Comparison of ENCODE assay signal across 22 cellular contexts in genomic region chr1:193260056-193260750, GRCh38.
DNase-seq lines count a peak whose midpoint lies in the region; ATAC-seq, FAIRE-seq and TF ChIP-seq lines count a peak whose summit lies in the region.
"Had no signal": no experiment of that assay in that cellular context is flagged by ENCODE, and none has a peak within 500 bp of the region (broad histone marks: within the 10 kb centered on the region; RNA-seq: fewer than 3 reads in every experiment).

No MANE protein-coding gene starts in this region.

- no peaks in the 10 kb centered on the region for H3K4me1 ChIP-seq in K562 (replicated peaks in 1 of 2; ENCODE audit: control insufficient read depth in 2 of 2, insufficient read depth in 2 of 2, low read length in 2 of 2)
- H3K4me1 ChIP-seq in upper lobe of right lung: peaks cover 8% of the 10 kb centered on the region
- H3K4me1 ChIP-seq in PC-3 (ENCODE audit: insufficient read depth, low read length): no peaks in the 10 kb centered on the region

- H3K4me2 ChIP-seq in K562 (ENCODE audit: insufficient read depth, low read length) (no peak overlapping the region), PC-3 (ENCODE audit: low read length) (no peak overlapping the region)

- intact Hi-C loops in K562 (cut with micrococcal nuclease) (no loop called here), upper lobe of right lung (cut with DNase I) (no loop called here), PC-3 (cut with micrococcal nuclease) (no loop called here)

- ATAC-seq in K562: peak; percentile 18; the same call in 2 of the 3 replicates
- ATAC-seq in left lobe of liver: peak; percentile 25
- ATAC-seq in upper lobe of right lung: peak; percentile 23
- no peak for ATAC-seq in PC-3
- ATAC-seq in HG02840 (IDR thresholded peaks at IDR 0.05; ENCODE audit: low FRiP score, unreplicated experiment): no peak

- no peak overlapping the region for H2AFZ ChIP-seq in K562 (ENCODE audit: low read depth, low read length)
- H2AFZ ChIP-seq in PC-3 (ENCODE audit: low read length): no peak overlapping the region

- 78% methylated on average over 4 of the region's 4 CpGs for WGBS in K562 (ENCODE audit: insufficient coverage, low coverage, missing lambda C conversion rate)

- in situ Hi-C loops in K562 (cut with MboI): no loop called here

- H3K4me3 ChIP-seq in K562 (no peak overlapping the region), upper lobe of right lung (no peak overlapping the region), PC-3 (ENCODE audit: low read length) (no peak overlapping the region)
- H3K4me3 ChIP-seq: MG63, SK-N-MC had no signal

- H3K9ac ChIP-seq in K562 (ENCODE audit: insufficient read depth in 1 of 2, low read depth in 2 of 2, low read length in 2 of 2) (no peak overlapping the region), PC-3 (ENCODE audit: low read length) (no peak overlapping the region)

- CTCF ChIA-PET in K562 (lab: Yijun Ruan, JAX; ENCODE audit: low intra/inter-chr PET ratio): no interaction called here
- CTCF ChIA-PET in PC-3 (lab: Charles Lee): no interaction called here

- H4K20me1 ChIP-seq in K562 (replicated peaks; ENCODE audit: control insufficient read depth, insufficient read depth, low read length) (no peaks in the 10 kb centered on the region), PC-3 (ENCODE audit: low read length) (no peaks in the 10 kb centered on the region)

- no peak for TF ChIP-seq EP300 in K562 (IDR thresholded peaks at IDR 0.05; ENCODE audit: low read length)

- DNase-seq in DMS53 (lab: John Stamatoyannopoulos, UW) (peak; percentile 10), DMS53 treated with DMSO at 0.1 percent for 48 hours (lab: John Stamatoyannopoulos, UW; ENCODE audit: unreplicated experiment) (no peak), K562 (ENCODE audit: extremely low read depth in 1 of 4, low spot score in 3 of 4) (no peak), left lobe of liver (ENCODE audit: low spot score) (no peak), upper lobe of right lung (no peak), SW480 (ENCODE audit: low spot score) (no peak), PC-3 (no peak)
- DNase-seq: CD4-positive, alpha-beta memory T cell; Karpas-422; MG63; NCI-H1092; NCI-H1436 treated with DMSO at 0.1 percent for 48 hours; NCI-H2029; NCI-H774; OCI-M1; SHP77 had no signal

- H3K9me3 ChIP-seq in K562 (replicated peaks; ENCODE audit: control insufficient read depth, insufficient read depth, low read depth, low read length) (no peaks in the 10 kb centered on the region), upper lobe of right lung (no peaks in the 10 kb centered on the region), PC-3 (ENCODE audit: low read length) (no peaks in the 10 kb centered on the region)
- H3K9me3 ChIP-seq: MG63 had no signal

- H3K79me2 ChIP-seq in K562 (ENCODE audit: control insufficient read depth, insufficient read depth, low read length): no peaks in the 10 kb centered on the region
- no peaks in the 10 kb centered on the region for H3K79me2 ChIP-seq in PC-3 (ENCODE audit: low read length)

- H3K36me3 ChIP-seq in K562 (ENCODE audit: control insufficient read depth, insufficient read depth, low read length): peaks cover 30% of the 10 kb centered on the region; the same call in 2 of the 3 replicates
- H3K36me3 ChIP-seq in upper lobe of right lung: no peaks in the 10 kb centered on the region
- no peaks in the 10 kb centered on the region for H3K36me3 ChIP-seq in PC-3 (ENCODE audit: low read depth, low read length)

- BruUV-seq in K562 (replicated peaks; lab: Mats Ljungman, UMichigan) (no TSS peak), PC-3 (replicated peaks; lab: Mats Ljungman, UMichigan) (no TSS peak)

- TF ChIP-seq RAD21 in K562 (CRISPR knock-in tag; conservative IDR thresholded peaks at IDR 0.05 in 1 of 2, IDR thresholded peaks at IDR 0.05 in 1 of 2): no peak

- no peak for FAIRE-seq in K562 (lab: Jason Lieb, UNC)
- FAIRE-seq: GM12892, GM18507, H1 had no signal

- no peak overlapping the region for H3K27ac ChIP-seq in K562 (ENCODE audit: extremely low read depth, low read depth, low read length)
- H3K27ac ChIP-seq in upper lobe of right lung: peak overlapping the region; percentile 43
- H3K27ac ChIP-seq in PC-3 (ENCODE audit: low read length): no peak overlapping the region
- H3K27ac ChIP-seq: 22Rv1, SK-N-MC had no signal

- no peaks in the 10 kb centered on the region for H3F3A ChIP-seq in PC-3 (ENCODE audit: low read length, unreplicated experiment)

- TF ChIP-seq CTCF in K562 (IDR thresholded peaks at IDR 0.05 in 2 of 3, conservative IDR thresholded peaks at IDR 0.05 in 1 of 3; ENCODE audit: insufficient read depth in 2 of 3, low read depth in 1 of 3, low read length in 3 of 3) (no peak), upper lobe of right lung (IDR thresholded peaks at IDR 0.05) (no peak), PC-3 (conservative IDR thresholded peaks at IDR 0.05; ENCODE audit: low read depth, low read length) (no peak)

- no peaks in the 10 kb centered on the region for H3K9me2 ChIP-seq in PC-3 (replicated peaks; ENCODE audit: low read length)

- peak; percentile 54; the same call in 1 of the 2 replicates for TF ChIP-seq POLR2A in K562 (conservative IDR thresholded peaks at IDR 0.05)

- no peaks in the 10 kb centered on the region for H3K9me1 ChIP-seq in K562 (ENCODE audit: control insufficient read depth, insufficient read depth, low read length)

- POLR2A ChIA-PET in K562 (lab: Yijun Ruan, JAX): interaction anchor here (1.0 kb wide), 1 partner anchor 10 kb away, joined by 3 read pairs; no protein-coding TSS in a partner anchor
- POLR2A ChIA-PET in PC-3 (lab: Charles Lee; ENCODE audit: unreplicated experiment): no interaction called here

- H3K27me3 ChIP-seq in K562 (ENCODE audit: control insufficient read depth in 2 of 2, insufficient read depth in 2 of 2, low read length in 2 of 2) (no peaks in the 10 kb centered on the region), upper lobe of right lung (no peaks in the 10 kb centered on the region), PC-3 (ENCODE audit: low read length) (no peaks in the 10 kb centered on the region)
- H3K27me3 ChIP-seq: MG63 had no signal

TF ChIP-seq in K562, 482 proteins besides CTCF, POLR2A, EP300 and RAD21:
- TF ChIP-seq POLR2B (IDR thresholded peaks at IDR 0.05; ENCODE audit: low read depth, partially characterized antibody) (peak; percentile 39), POLR2AphosphoS2 (IDR thresholded peaks at IDR 0.05; ENCODE audit: low read length) (peak; percentile 72; the same call in 1 of the 2 replicates), GTF2A2 (tag; IDR thresholded peaks at IDR 0.05) (no peak), SMARCE1 (IDR thresholded peaks at IDR 0.05) (no peak), SUPT5H (IDR thresholded peaks at IDR 0.05) (peak; percentile 53; the same call in 1 of the 2 replicates)

Comparison
In these comparisons a context has a peak if more than half of its experiments do, and no peak if none do; other contexts are left out.
1. ATAC-seq: peak in K562 (single experiment), left lobe of liver (single experiment) and upper lobe of right lung (single experiment); none in PC-3 (single experiment) and HG02840 (single experiment).